In genomic region chr2:122307772-122308171, GRCh38 we compare ENCODE assay signal across 17 cellular contexts.
"Had no signal": no experiment of that assay in that cellular context is flagged by ENCODE, and none has a peak within 500 bp of the region (broad histone marks: within the 10 kb centered on the region; RNA-seq: fewer than 3 reads in every experiment).

No MANE protein-coding gene starts in this region.

- FAIRE-seq: urothelium cell line had no signal

- H3K4me1 ChIP-seq: heart right ventricle, sigmoid colon, transverse colon had no signal

- H3K27me3 Mint-ChIP-seq: activated CD4-positive, alpha-beta memory T cell treated with anti-CD3 and anti-CD28 coated beads, Interleukin-2, amount 10 ng/mL, durations not matched to agents 7 days and 5 days; activated naive CD4-positive, alpha-beta T cell treated with anti-CD3 and anti-CD28 coated beads, Interleukin-2, amount 10 ng/mL, durations not matched to agents 7 days and 5 days; memory B cell; natural killer cell treated with Interleukin-12 subunit alpha and Interleukin-12 subunit beta and Interleukin-15 and Interleukin-18, amount 100 ng/mL, for 72 hours; stimulated activated memory B cell treated with anti-CD40 and anti-IgM and Interleukin-4, amounts not matched to agents 10 μg/mL and 1 μg/mL and 100 μg/mL, for 72 hours had no signal

- ATAC-seq: activated T-cell treated with anti-CD3 and anti-CD28 coated beads, Interleukin-2, amount 50 U/mL, for 72 hours; heart right ventricle had no signal

- H3K4me3 ChIP-seq: heart right ventricle, sigmoid colon, smooth muscle cell, transverse colon had no signal

- H3K4me3 Mint-ChIP-seq: activated CD4-positive, alpha-beta memory T cell treated with anti-CD3 and anti-CD28 coated beads, Interleukin-2, amount 10 ng/mL, durations not matched to agents 7 days and 5 days; activated naive CD4-positive, alpha-beta T cell treated with anti-CD3 and anti-CD28 coated beads, Interleukin-2, amount 10 ng/mL, durations not matched to agents 7 days and 5 days; activated T-cell treated with anti-CD3 and anti-CD28 coated beads, Interleukin-2, amount 50 U/mL, for 72 hours; endodermal cell; memory B cell; natural killer cell treated with Interleukin-12 subunit alpha and Interleukin-12 subunit beta and Interleukin-15 and Interleukin-18, amount 100 ng/mL, for 72 hours; stimulated activated memory B cell treated with anti-CD40 and anti-IgM and Interleukin-4, amounts not matched to agents 10 μg/mL and 1 μg/mL and 100 μg/mL, for 72 hours had no signal

- H3K36me3 ChIP-seq: heart right ventricle, sigmoid colon, transverse colon had no signal

- H3K4me2 ChIP-seq: smooth muscle cell had no signal

- H3K4me1 Mint-ChIP-seq: activated CD4-positive, alpha-beta memory T cell treated with anti-CD3 and anti-CD28 coated beads, Interleukin-2, amount 10 ng/mL, durations not matched to agents 7 days and 5 days; activated naive CD4-positive, alpha-beta T cell treated with anti-CD3 and anti-CD28 coated beads, Interleukin-2, amount 10 ng/mL, durations not matched to agents 7 days and 5 days; endodermal cell; memory B cell; stimulated activated memory B cell treated with anti-CD40 and anti-IgM and Interleukin-4, amounts not matched to agents 10 μg/mL and 1 μg/mL and 100 μg/mL, for 72 hours had no signal

- H3K27ac Mint-ChIP-seq: activated CD4-positive, alpha-beta memory T cell treated with anti-CD3 and anti-CD28 coated beads, Interleukin-2, amount 10 ng/mL, durations not matched to agents 7 days and 5 days; activated naive CD4-positive, alpha-beta T cell treated with anti-CD3 and anti-CD28 coated beads, Interleukin-2, amount 10 ng/mL, durations not matched to agents 7 days and 5 days; activated T-cell treated with anti-CD3 and anti-CD28 coated beads, Interleukin-2, amount 50 U/mL, for 72 hours; endodermal cell; memory B cell; natural killer cell treated with Interleukin-12 subunit alpha and Interleukin-12 subunit beta and Interleukin-15 and Interleukin-18, amount 100 ng/mL, for 72 hours; stimulated activated memory B cell treated with anti-CD40 and anti-IgM and Interleukin-4, amounts not matched to agents 10 μg/mL and 1 μg/mL and 100 μg/mL, for 72 hours had no signal

- H3K36me3 Mint-ChIP-seq: activated naive CD4-positive, alpha-beta T cell treated with anti-CD3 and anti-CD28 coated beads, Interleukin-2, amount 10 ng/mL, durations not matched to agents 7 days and 5 days; memory B cell; natural killer cell treated with Interleukin-12 subunit alpha and Interleukin-12 subunit beta and Interleukin-15 and Interleukin-18, amount 100 ng/mL, for 72 hours; stimulated activated memory B cell treated with anti-CD40 and anti-IgM and Interleukin-4, amounts not matched to agents 10 μg/mL and 1 μg/mL and 100 μg/mL, for 72 hours had no signal

- H3K9me3 ChIP-seq: transverse colon had no signal

- H3K27me3 ChIP-seq: heart right ventricle, sigmoid colon, transverse colon had no signal

- H3K27ac ChIP-seq: heart right ventricle, sigmoid colon, transverse colon had no signal

- DNase-seq: activated CD4-positive, alpha-beta memory T cell treated with anti-CD3 and anti-CD28 coated beads, Interleukin-2, amount 10 ng/mL, durations not matched to agents 7 days and 5 days; activated CD4-positive, alpha-beta T cell treated with anti-CD3 and anti-CD28 coated beads for 48 hours; activated effector memory CD4-positive, alpha-beta T cell treated with Interleukin-2 at 50 U/mL for 16 hours; activated naive CD4-positive, alpha-beta T cell treated with anti-CD3 and anti-CD28 coated beads, Interleukin-2, amount 10 ng/mL, durations not matched to agents 7 days and 5 days; activated T-cell treated with anti-CD3 and anti-CD28 coated beads, Interleukin-2, amount 50 U/mL, for 72 hours; amygdala; cortex of kidney; endodermal cell; heart right ventricle; sigmoid colon; stimulated activated CD4-positive, alpha-beta T cell treated with anti-CD3 and anti-CD28 coated beads, Interleukin-15, amount 100 ng/mL, for 24 hours; transverse colon had no signal
